Comparison of ENCODE assay signal across 1 cellular context in the genomic region with DNA sequence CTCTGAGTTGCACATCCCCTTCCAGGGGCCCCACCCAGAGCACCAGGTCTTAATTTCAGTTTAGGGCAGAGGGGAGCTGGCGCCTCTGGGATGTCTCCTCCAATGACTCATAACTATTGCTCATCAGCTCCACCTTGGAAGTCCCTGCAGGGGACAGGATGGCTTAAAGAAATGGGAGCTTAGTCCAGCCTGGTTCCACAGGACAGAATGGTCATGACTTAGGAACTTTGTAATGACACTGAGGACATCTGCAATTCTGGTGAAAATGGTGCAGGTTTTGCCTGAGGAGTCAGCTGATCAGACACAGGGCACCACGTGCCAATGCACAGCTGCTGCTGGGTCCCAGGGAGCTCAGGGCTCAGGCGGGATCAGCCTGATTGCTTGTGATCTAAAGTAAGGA.
TF ChIP-seq lines count a peak whose summit lies in the region.

No MANE protein-coding gene starts in this region.

TF ChIP-seq in IMR-90, 13 proteins besides CTCF, POLR2A, EP300 and RAD21:
- TF ChIP-seq CHD1 (IDR thresholded peaks at IDR 0.05; ENCODE audit: low read depth, low read length): no peak
- TF ChIP-seq FOS (IDR thresholded peaks at IDR 0.05; ENCODE audit: low read depth, low read length): peak; percentile 77
- peak; percentile 45 for TF ChIP-seq CEBPB (IDR thresholded peaks at IDR 0.05; ENCODE audit: low read depth, low read length)
- TF ChIP-seq BHLHE40 (IDR thresholded peaks at IDR 0.05; ENCODE audit: low read depth, low read length): no peak
- TF ChIP-seq, protein P1, sequence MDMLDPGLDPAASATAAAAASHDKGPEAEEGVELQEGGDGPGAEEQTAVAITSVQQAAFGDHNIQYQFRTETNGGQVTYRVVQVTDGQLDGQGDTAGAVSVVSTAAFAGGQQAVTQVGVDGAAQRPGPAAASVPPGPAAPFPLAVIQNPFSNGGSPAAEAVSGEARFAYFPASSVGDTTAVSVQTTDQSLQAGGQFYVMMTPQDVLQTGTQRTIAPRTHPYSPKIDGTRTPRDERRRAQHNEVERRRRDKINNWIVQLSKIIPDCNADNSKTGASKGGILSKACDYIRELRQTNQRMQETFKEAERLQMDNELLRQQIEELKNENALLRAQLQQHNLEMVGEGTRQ (IDR thresholded peaks at IDR 0.05; ENCODE audit: low read depth, low read length): peak; percentile 71
- TF ChIP-seq RCOR1 (IDR thresholded peaks at IDR 0.05; ENCODE audit: insufficient replicate concordance, low read length): no peak
